ENCODE assay signal across 24 cellular contexts in the genomic region with DNA sequence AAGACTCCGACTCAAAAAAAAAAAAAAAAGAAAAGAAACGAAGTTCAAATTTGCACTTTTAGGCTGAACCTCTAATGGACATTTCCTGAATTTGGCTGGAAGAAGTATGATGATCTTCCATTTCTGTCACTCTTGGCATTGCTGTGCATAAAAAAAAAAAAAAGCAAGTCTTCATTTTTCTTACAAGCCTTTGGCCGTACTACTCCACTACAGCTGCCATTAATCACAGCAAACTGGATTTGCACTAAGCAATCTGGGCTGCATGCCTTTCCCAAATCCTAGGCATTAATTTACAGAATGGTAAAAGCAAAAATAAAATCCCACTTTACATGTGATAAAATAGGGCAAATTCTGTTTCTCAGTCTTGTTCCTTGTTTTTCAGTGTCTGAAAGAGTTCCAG.
"Had no signal": no experiment of that assay in that cellular context is flagged by ENCODE, and none has a peak within 500 bp of the region (broad histone marks: within the 10 kb centered on the region; RNA-seq: fewer than 3 reads in every experiment).

No MANE protein-coding gene starts in this region.

- DNase-seq: activated CD4-positive, alpha-beta T cell treated with anti-CD3 and anti-CD28 coated beads, Interleukin-2, amount 50 U/mL, for 4 hours; activated CD8-positive, alpha-beta memory T cell treated with anti-CD3 and anti-CD28 coated beads for 24 hours; activated CD8-positive, alpha-beta memory T cell treated with anti-CD3 and anti-CD28 coated beads, Interleukin-2, amount 50 U/mL, for 4 hours; activated T-cell treated with anti-CD3 and anti-CD28 coated beads, Interleukin-2, amount 50 U/mL, for 24 hours; adrenal gland; effector CD4-positive, alpha-beta T cell; gastrocnemius medialis; head of caudate nucleus; kidney; lower lobe of right lung; naive B cell; occipital lobe; right lobe of liver; small intestine; stimulated activated CD4-positive, alpha-beta T cell treated with anti-CD3 and anti-CD28 coated beads, Interleukin-15, amount 100 ng/mL, for 24 hours; stomach; T-helper 9 cell; trophoblast cell; uterus had no signal

- H3K4me3 ChIP-seq: adrenal gland, gastrocnemius medialis, lower lobe of right lung, right lobe of liver, stomach, suprapubic skin, uterus had no signal

- H3K27ac ChIP-seq: adrenal gland, gastrocnemius medialis, lower lobe of right lung, right lobe of liver, stomach, suprapubic skin, uterus had no signal

- H3K27me3 ChIP-seq: adrenal gland, gastrocnemius medialis, right lobe of liver, stomach, suprapubic skin, uterus had no signal

- H3K4me1 ChIP-seq: adrenal gland, lower lobe of right lung, right lobe of liver, uterus had no signal

- H3K36me3 ChIP-seq: adrenal gland, gastrocnemius medialis, lower lobe of right lung, right lobe of liver, stomach, suprapubic skin, uterus had no signal

- ATAC-seq: activated naive CD4-positive, alpha-beta T cell treated with anti-CD3 and anti-CD28 coated beads, Interleukin-2, amount 50 U/mL, for 72 hours; activated T-helper 17 cell treated with anti-CD3 and anti-CD28 coated beads, Interleukin-2, amount 50 U/mL, for 72 hours; gastrocnemius medialis; left lobe of liver; lower lobe of right lung; right lobe of liver; stimulated activated memory B cell treated with anti-CD40 and anti-IgM and Interleukin-4, amounts not matched to agents 10 μg/mL and 1 μg/mL and 100 μg/mL, for 72 hours had no signal

- H3K9me3 ChIP-seq: adrenal gland, gastrocnemius medialis, lower lobe of right lung, stomach, suprapubic skin, uterus had no signal
